In genomic region chr9:32218100-32218767, GRCh38 we compare ENCODE assay signal across 13 cellular contexts.
DNase-seq lines count a peak whose midpoint lies in the region; ATAC-seq lines count a peak whose summit lies in the region.
"Had no signal": no experiment of that assay in that cellular context is flagged by ENCODE, and none has a peak within 500 bp of the region (broad histone marks: within the 10 kb centered on the region; RNA-seq: fewer than 3 reads in every experiment).

No MANE protein-coding gene starts in this region.

- ATAC-seq in activated T-cell treated with anti-CD3 and anti-CD28 coated beads, Interleukin-2, amount 50 U/mL, for 72 hours (replicated peaks in 1 of 2), result no peak
- ATAC-seq in HG02571 (IDR thresholded peaks at IDR 0.05; ENCODE audit: unreplicated experiment), result peak; percentile 99
- ATAC-seq in HG03280 (IDR thresholded peaks at IDR 0.05; ENCODE audit: unreplicated experiment), result peak; percentile 94
- ATAC-seq: T-helper 17 cell had no signal

- no peaks in the 10 kb centered on the region for H3K36me3 ChIP-seq in H7 (replicated peaks; ENCODE audit: control insufficient read depth, insufficient read depth, low read length)

- no peak for DNase-seq in activated T-cell treated with anti-CD3 and anti-CD28 coated beads, Interleukin-2, amount 50 U/mL, for 72 hours
- DNase-seq in activated T-cell treated with anti-CD3 and anti-CD28 coated beads, Interleukin-2, amount 50 U/mL, for 1 hour, result no peak
- DNase-seq in DMS153 (lab: John Stamatoyannopoulos, UW) (no peak), NCI-H526 treated with DMSO at 0.1 percent for 48 hours (lab: John Stamatoyannopoulos, UW) (no peak), H7 (no peak)
- no peak for DNase-seq in activated naive CD4-positive, alpha-beta T cell treated with anti-CD3 and anti-CD28 coated beads, Interleukin-2, amount 50 U/mL, for 16 hours
- DNase-seq: DMS79, HCEC 1CT, NCI-H82, T-helper 17 cell had no signal

- H3K27me3 Mint-ChIP-seq in activated T-cell treated with anti-CD3 and anti-CD28 coated beads, Interleukin-2, amount 50 U/mL, for 72 hours (ENCODE audit: low read depth), result no peaks in the 10 kb centered on the region
- H3K27me3 Mint-ChIP-seq: T-helper 17 cell had no signal

- H3K9me3 Mint-ChIP-seq in activated T-cell treated with anti-CD3 and anti-CD28 coated beads, Interleukin-2, amount 50 U/mL, for 72 hours, result peaks cover 0 to 2% of the 10 kb centered on the region in 2 donors

- no peak overlapping the region for H3K4me3 Mint-ChIP-seq in activated T-cell treated with anti-CD3 and anti-CD28 coated beads, Interleukin-2, amount 50 U/mL, for 72 hours
- H3K4me3 Mint-ChIP-seq: brain, T-helper 17 cell had no signal

- no peaks in the 10 kb centered on the region for H3K4me1 Mint-ChIP-seq in activated T-cell treated with anti-CD3 and anti-CD28 coated beads, Interleukin-2, amount 50 U/mL, for 72 hours (ENCODE audit: low read depth)
- H3K4me1 Mint-ChIP-seq: brain, T-helper 17 cell had no signal

- H3K4me3 ChIP-seq in H7 (ENCODE audit: insufficient read depth, low read depth, low read length), result no peak overlapping the region

- no peaks in the 10 kb centered on the region for H3K27me3 ChIP-seq in H7 (ENCODE audit: control insufficient read depth, insufficient read depth, low read length)

- H3K27ac Mint-ChIP-seq in activated T-cell treated with anti-CD3 and anti-CD28 coated beads, Interleukin-2, amount 50 U/mL, for 72 hours, result peak overlapping the region; percentile 40
- H3K27ac Mint-ChIP-seq: brain, T-helper 17 cell had no signal

- no peaks in the 10 kb centered on the region for H3K36me3 Mint-ChIP-seq in activated T-cell treated with anti-CD3 and anti-CD28 coated beads, Interleukin-2, amount 50 U/mL, for 72 hours (ENCODE audit: insufficient read depth in 2 of 2)
- H3K36me3 Mint-ChIP-seq: brain had no signal

Comparison
In these comparisons a context has a peak if more than half of its experiments do, and no peak if none do; other contexts are left out.
1. ATAC-seq: peak in HG02571 (single experiment) and HG03280 (single experiment); none in activated T-cell treated with anti-CD3 and anti-CD28 coated beads, Interleukin-2, amount 50 U/mL, for 72 hours (0 of 2).